1 cellular context compared by ENCODE assay signal in genomic region chr9:3920586-3921582, GRCh38.
TF ChIP-seq lines count a peak whose summit lies in the region.

No MANE protein-coding gene starts in this region.

TF ChIP-seq in HepG2, 621 proteins besides CTCF, POLR2A, EP300 and RAD21 (continued from another document and continues in another):
- no peak for TF ChIP-seq GPBP1L1 (CRISPR knock-in tag; IDR thresholded peaks at IDR 0.05)
- TF ChIP-seq, protein P1, sequence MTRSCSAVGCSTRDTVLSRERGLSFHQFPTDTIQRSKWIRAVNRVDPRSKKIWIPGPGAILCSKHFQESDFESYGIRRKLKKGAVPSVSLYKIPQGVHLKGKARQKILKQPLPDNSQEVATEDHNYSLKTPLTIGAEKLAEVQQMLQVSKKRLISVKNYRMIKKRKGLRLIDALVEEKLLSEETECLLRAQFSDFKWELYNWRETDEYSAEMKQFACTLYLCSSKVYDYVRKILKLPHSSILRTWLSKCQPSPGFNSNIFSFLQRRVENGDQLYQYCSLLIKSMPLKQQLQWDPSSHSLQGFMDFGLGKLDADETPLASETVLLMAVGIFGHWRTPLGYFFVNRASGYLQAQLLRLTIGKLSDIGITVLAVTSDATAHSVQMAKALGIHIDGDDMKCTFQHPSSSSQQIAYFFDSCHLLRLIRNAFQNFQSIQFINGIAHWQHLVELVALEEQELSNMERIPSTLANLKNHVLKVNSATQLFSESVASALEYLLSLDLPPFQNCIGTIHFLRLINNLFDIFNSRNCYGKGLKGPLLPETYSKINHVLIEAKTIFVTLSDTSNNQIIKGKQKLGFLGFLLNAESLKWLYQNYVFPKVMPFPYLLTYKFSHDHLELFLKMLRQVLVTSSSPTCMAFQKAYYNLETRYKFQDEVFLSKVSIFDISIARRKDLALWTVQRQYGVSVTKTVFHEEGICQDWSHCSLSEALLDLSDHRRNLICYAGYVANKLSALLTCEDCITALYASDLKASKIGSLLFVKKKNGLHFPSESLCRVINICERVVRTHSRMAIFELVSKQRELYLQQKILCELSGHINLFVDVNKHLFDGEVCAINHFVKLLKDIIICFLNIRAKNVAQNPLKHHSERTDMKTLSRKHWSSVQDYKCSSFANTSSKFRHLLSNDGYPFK (CRISPR knock-in tag; IDR thresholded peaks at IDR 0.05; ENCODE audit: borderline replicate concordance) = no peak
- no peak for TF ChIP-seq ZNF282 (IDR thresholded peaks at IDR 0.05; ENCODE audit: partially characterized antibody)
- TF ChIP-seq, protein P2, sequence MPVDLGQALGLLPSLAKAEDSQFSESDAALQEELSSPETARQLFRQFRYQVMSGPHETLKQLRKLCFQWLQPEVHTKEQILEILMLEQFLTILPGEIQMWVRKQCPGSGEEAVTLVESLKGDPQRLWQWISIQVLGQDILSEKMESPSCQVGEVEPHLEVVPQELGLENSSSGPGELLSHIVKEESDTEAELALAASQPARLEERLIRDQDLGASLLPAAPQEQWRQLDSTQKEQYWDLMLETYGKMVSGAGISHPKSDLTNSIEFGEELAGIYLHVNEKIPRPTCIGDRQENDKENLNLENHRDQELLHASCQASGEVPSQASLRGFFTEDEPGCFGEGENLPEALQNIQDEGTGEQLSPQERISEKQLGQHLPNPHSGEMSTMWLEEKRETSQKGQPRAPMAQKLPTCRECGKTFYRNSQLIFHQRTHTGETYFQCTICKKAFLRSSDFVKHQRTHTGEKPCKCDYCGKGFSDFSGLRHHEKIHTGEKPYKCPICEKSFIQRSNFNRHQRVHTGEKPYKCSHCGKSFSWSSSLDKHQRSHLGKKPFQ (CRISPR knock-in tag; IDR thresholded peaks at IDR 0.05; ENCODE audit: insufficient replicate concordance) = no peak
- peak; percentile 35; the same call in 1 of the 2 replicates for TF ChIP-seq HNF1A (IDR thresholded peaks at IDR 0.05; ENCODE audit: low read depth)
- TF ChIP-seq HNF1A (CRISPR knock-in tag; IDR thresholded peaks at IDR 0.05; ENCODE audit: borderline replicate concordance) = peak; percentile 71; the same call in 1 of the 2 replicates
- TF ChIP-seq FOXP1 (IDR thresholded peaks at IDR 0.05) = no peak
- TF ChIP-seq FOXP1 (CRISPR knock-in tag; IDR thresholded peaks at IDR 0.05) = peak; percentile 61
- TF ChIP-seq AKNA (CRISPR knock-in tag; IDR thresholded peaks at IDR 0.05; ENCODE audit: borderline replicate concordance) = no peak
- TF ChIP-seq MBD4 (IDR thresholded peaks at IDR 0.05; ENCODE audit: borderline replicate concordance, low read length) = no peak
- TF ChIP-seq, protein P3, sequence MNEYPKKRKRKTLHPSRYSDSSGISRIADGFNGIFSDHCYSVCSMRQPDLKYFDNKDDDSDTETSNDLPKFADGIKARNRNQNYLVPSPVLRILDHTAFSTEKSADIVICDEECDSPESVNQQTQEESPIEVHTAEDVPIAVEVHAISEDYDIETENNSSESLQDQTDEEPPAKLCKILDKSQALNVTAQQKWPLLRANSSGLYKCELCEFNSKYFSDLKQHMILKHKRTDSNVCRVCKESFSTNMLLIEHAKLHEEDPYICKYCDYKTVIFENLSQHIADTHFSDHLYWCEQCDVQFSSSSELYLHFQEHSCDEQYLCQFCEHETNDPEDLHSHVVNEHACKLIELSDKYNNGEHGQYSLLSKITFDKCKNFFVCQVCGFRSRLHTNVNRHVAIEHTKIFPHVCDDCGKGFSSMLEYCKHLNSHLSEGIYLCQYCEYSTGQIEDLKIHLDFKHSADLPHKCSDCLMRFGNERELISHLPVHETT (CRISPR knock-in tag; conservative IDR thresholded peaks at IDR 0.05) = no peak
- no peak for TF ChIP-seq ARID4A (CRISPR knock-in tag; IDR thresholded peaks at IDR 0.05; ENCODE audit: borderline replicate concordance)
- peak; percentile 40 for TF ChIP-seq SKI (IDR thresholded peaks at IDR 0.05; ENCODE audit: partially characterized antibody)
